ENCODE assay signal across 1 cellular context in the genomic region with DNA sequence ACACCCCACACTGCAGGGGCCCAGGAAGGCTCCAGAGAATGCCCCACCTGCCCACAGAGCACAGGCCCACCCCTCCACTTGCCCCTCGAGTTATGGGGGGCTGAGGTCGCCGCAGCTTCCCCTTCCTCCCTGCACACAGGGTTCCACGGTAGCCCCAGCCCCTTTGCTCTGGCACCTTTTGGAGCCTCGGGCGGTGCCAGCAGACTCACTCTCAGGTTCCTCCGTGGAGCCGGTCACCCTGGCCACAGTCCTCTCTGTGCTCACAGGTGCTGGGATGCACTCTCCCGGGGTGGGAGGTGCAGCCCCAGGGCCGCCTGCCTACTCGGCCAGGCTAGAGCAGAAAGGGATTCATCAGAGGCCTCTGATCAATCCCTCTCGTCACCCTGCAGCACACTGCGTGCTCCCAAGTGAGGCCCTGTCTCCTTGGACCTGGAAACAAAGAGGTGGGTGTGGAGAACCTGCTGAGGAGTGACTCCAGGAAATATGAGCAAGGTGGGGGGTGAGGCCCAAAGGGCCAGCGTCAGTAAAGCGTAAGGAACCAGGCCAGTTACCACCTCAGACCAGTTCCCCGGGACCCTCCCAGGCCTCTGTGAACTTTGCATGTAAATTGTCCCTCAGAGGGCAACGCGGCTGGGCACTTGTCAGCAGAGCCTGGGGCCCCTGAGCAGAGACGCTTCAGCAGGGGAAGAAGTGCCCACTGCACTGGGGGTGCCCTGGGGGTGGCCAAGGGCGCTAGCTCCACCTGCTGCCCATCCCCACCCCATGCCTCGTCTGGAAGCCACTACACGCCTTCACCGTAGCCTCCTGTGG.
TF ChIP-seq lines count a peak whose summit lies in the region.

No MANE protein-coding gene starts in this region.

TF ChIP-seq in GM23338, 12 proteins besides CTCF, POLR2A, EP300 and RAD21 (continued from another document):
- TF ChIP-seq, protein P1, sequence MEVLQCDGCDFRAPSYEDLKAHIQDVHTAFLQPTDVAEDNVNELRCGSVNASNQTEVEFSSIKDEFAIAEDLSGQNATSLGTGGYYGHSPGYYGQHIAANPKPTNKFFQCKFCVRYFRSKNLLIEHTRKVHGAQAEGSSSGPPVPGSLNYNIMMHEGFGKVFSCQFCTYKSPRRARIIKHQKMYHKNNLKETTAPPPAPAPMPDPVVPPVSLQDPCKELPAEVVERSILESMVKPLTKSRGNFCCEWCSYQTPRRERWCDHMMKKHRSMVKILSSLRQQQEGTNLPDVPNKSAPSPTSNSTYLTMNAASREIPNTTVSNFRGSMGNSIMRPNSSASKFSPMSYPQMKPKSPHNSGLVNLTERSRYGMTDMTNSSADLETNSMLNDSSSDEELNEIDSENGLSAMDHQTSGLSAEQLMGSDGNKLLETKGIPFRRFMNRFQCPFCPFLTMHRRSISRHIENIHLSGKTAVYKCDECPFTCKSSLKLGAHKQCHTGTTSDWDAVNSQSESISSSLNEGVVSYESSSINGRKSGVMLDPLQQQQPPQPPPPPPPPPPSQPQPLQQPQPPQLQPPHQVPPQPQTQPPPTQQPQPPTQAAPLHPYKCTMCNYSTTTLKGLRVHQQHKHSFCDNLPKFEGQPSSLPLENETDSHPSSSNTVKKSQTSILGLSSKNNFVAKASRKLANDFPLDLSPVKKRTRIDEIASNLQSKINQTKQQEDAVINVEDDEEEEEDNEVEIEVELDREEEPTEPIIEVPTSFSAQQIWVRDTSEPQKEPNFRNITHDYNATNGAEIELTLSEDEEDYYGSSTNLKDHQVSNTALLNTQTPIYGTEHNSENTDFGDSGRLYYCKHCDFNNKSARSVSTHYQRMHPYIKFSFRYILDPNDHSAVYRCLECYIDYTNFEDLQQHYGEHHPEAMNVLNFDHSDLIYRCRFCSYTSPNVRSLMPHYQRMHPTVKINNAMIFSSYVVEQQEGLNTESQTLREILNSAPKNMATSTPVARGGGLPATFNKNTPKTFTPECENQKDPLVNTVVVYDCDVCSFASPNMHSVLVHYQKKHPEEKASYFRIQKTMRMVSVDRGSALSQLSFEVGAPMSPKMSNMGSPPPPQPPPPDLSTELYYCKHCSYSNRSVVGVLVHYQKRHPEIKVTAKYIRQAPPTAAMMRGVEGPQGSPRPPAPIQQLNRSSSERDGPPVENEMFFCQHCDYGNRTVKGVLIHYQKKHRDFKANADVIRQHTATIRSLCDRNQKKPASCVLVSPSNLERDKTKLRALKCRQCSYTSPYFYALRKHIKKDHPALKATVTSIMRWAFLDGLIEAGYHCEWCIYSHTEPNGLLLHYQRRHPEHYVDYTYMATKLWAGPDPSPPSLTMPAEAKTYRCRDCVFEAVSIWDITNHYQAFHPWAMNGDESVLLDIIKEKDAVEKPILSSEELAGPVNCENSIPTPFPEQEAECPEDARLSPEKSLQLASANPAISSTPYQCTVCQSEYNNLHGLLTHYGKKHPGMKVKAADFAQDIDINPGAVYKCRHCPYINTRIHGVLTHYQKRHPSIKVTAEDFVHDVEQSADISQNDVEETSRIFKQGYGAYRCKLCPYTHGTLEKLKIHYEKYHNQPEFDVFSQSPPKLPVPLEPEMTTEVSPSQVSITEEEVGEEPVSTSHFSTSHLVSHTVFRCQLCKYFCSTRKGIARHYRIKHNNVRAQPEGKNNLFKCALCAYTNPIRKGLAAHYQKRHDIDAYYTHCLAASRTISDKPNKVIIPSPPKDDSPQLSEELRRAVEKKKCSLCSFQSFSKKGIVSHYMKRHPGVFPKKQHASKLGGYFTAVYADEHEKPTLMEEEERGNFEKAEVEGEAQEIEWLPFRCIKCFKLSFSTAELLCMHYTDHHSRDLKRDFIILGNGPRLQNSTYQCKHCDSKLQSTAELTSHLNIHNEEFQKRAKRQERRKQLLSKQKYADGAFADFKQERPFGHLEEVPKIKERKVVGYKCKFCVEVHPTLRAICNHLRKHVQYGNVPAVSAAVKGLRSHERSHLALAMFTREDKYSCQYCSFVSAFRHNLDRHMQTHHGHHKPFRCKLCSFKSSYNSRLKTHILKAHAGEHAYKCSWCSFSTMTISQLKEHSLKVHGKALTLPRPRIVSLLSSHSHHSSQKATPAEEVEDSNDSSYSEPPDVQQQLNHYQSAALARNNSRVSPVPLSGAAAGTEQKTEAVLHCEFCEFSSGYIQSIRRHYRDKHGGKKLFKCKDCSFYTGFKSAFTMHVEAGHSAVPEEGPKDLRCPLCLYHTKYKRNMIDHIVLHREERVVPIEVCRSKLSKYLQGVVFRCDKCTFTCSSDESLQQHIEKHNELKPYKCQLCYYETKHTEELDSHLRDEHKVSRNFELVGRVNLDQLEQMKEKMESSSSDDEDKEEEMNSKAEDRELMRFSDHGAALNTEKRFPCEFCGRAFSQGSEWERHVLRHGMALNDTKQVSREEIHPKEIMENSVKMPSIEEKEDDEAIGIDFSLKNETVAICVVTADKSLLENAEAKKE (CRISPR knock-in tag; IDR thresholded peaks at IDR 0.05), result no peak
